17 cellular contexts compared by ENCODE assay signal in genomic region chr15:62173215-62173614, GRCh38. TPM values are rescaled to one million over a fixed set of nuclear protein-coding genes. Genes with fewer than 3 reads are reported as not detected.
DNase-seq lines count a peak whose midpoint lies in the region; ATAC-seq, FAIRE-seq and TF ChIP-seq lines count a peak whose summit lies in the region.
"Had no signal": no experiment of that assay in that cellular context is flagged by ENCODE, and none has a peak within 500 bp of the region (broad histone marks: within the 10 kb centered on the region; RNA-seq: fewer than 3 reads in every experiment).

No MANE protein-coding gene starts in this region.

- H3K9me2 ChIP-seq in GM23248 (ENCODE audit: insufficient read depth): no peaks in the 10 kb centered on the region

- H3F3A ChIP-seq in GM23248 (ENCODE audit: insufficient read depth): no peaks in the 10 kb centered on the region

- no peaks in the 10 kb centered on the region for H3K4me1 ChIP-seq in GM23248 (ENCODE audit: insufficient read depth)
- H3K4me1 ChIP-seq: neural progenitor cell had no signal

- ATAC-seq in left ventricle myocardium superior (peak; percentile 72), GM21737 (IDR thresholded peaks at IDR 0.05; ENCODE audit: unreplicated experiment) (no peak), GM18870 (IDR thresholded peaks at IDR 0.05; ENCODE audit: unreplicated experiment) (no peak)
- ATAC-seq: sciatic nerve had no signal

- H3K4me2 ChIP-seq in GM23248 (ENCODE audit: unreplicated experiment): no peak overlapping the region
- H3K4me2 ChIP-seq: neural progenitor cell had no signal

- intact Hi-C loops in left ventricle myocardium superior (cut with micrococcal nuclease): no loop called here

- H3K27me3 ChIP-seq in GM23248 (replicated peaks; ENCODE audit: insufficient read depth) (no peaks in the 10 kb centered on the region), bronchial epithelial cell (ENCODE audit: control insufficient read depth, insufficient read depth, low read length) (no peaks in the 10 kb centered on the region)

- in situ Hi-C loops in GM23248 (cut with MboI): no loop called here

- H3K36me3 ChIP-seq in GM23248 (ENCODE audit: low read depth) (no peaks in the 10 kb centered on the region), bronchial epithelial cell (ENCODE audit: control insufficient read depth, insufficient read depth, low read length) (no peaks in the 10 kb centered on the region)
- H3K36me3 ChIP-seq: neural progenitor cell had no signal

- no peak overlapping the region for H3K9ac ChIP-seq in GM23248
- H3K9ac ChIP-seq: neural progenitor cell had no signal

- WGBS in GM23248 (ENCODE audit: low coverage in 1 of 2, low lambda C conversion rate in 2 of 2, missing lambda C conversion rate in 2 of 2), 2 experiments: 61 to 66% methylated on average over 5 of the region's 5 CpGs

- no peak for TF ChIP-seq CTCF in bronchial epithelial cell (IDR thresholded peaks at IDR 0.05; ENCODE audit: insufficient read depth, low read length, severe bottlenecking)

- peak; percentile 29 for DNase-seq in GM23248
- DNase-seq in bronchial epithelial cell (ENCODE audit: low read depth): peak; percentile 74
- peak; percentile 66 for DNase-seq in left ventricle myocardium superior
- peak; percentile 2 for DNase-seq in pons (ENCODE audit: low spot score)
- DNase-seq in NCI-H510A (lab: John Stamatoyannopoulos, UW): no peak
- no peak for DNase-seq in ureter (ENCODE audit: low spot score)
- DNase-seq: activated CD4-positive, alpha-beta T cell treated with anti-CD3 and anti-CD28 coated beads, Interleukin-2, amount 10 ng/mL, durations not matched to agents 24 days and 14 days; activated T-cell treated with anti-CD3 and anti-CD28 coated beads for 4 hours; effector CD4-positive, alpha-beta T cell; NCI-H1694 treated with DMSO at 0.1 percent for 48 hours; stimulated activated CD4-positive, alpha-beta T cell treated with anti-CD3 and anti-CD28 coated beads, Interleukin-4, amount 100 ng/mL, for 1 hour; stimulated activated CD8-positive, alpha-beta memory T cell treated with anti-CD3 and anti-CD28 coated beads, Interleukin-4, amount 100 ng/mL, for 48 hours had no signal

- H4K20me1 ChIP-seq in GM23248 (ENCODE audit: insufficient read depth): no peaks in the 10 kb centered on the region

- no peak for FAIRE-seq in bronchial epithelial cell (lab: Jason Lieb, UNC)

- H3K4me3 ChIP-seq in GM23248 (no peak overlapping the region), bronchial epithelial cell (ENCODE audit: low read depth, low read length) (no peak overlapping the region)
- H3K4me3 ChIP-seq: neural progenitor cell, SK-N-MC had no signal

- H3K79me2 ChIP-seq in GM23248 (ENCODE audit: insufficient read depth): no peaks in the 10 kb centered on the region

- H3K27ac ChIP-seq in GM23248: no peak overlapping the region
- H3K27ac ChIP-seq: neural progenitor cell, SK-N-MC had no signal

- H3K9me3 ChIP-seq in GM23248 (ENCODE audit: low read depth): no peaks in the 10 kb centered on the region

- no peak overlapping the region for H2AFZ ChIP-seq in GM23248
- H2AFZ ChIP-seq: neural progenitor cell had no signal

RNA-seq across cellular contexts. Expression of gene C2CD4B, which starts 8.1 kb away (rescaled TPM):
- total RNA-seq in GM23248 (2014; rRNA removed; shearing (Covaris generic)): not detected in 2 replicates
- polyA plus RNA-seq in GM23248 (2016; fragmentation: Nextera tagmentation; extraction: Ambion mirVana): not detected in 2 replicates
- total RNA-seq in bronchial epithelial cell (0.26 TPM in 2 replicates), left ventricle myocardium superior (1.7 TPM), ureter (2.8 TPM)

Comparison
In these comparisons a context has a peak if more than half of its experiments do, and no peak if none do; other contexts are left out.
1. DNase-seq: peak in GM23248 (single experiment), bronchial epithelial cell (single experiment), left ventricle myocardium superior (single experiment) and pons (single experiment); none in NCI-H510A (single experiment) and ureter (single experiment).